In genomic region chr18:23377669-23378469, GRCh38 we compare ENCODE assay signal across 8 cellular contexts.
DNase-seq lines count a peak whose midpoint lies in the region; ATAC-seq, FAIRE-seq and TF ChIP-seq lines count a peak whose summit lies in the region.

No MANE protein-coding gene starts in this region.

- H3K27ac ChIP-seq in A549 = peak overlapping the region; percentile 61 to 83
- peak overlapping the region in 3 of 4 donors; percentile 38 to 75 (median 61) for H3K27ac ChIP-seq in Peyer's patch
- peak overlapping the region in 8 of 12 donors; percentile 0 to 73 (median 37) for H3K27ac ChIP-seq in heart left ventricle
- peak overlapping the region; percentile 60 for H3K27ac ChIP-seq in urinary bladder (ENCODE audit: low read depth)

- H3K9me3 ChIP-seq in A549 (no peaks in the 10 kb centered on the region), Peyer's patch (no peaks in the 10 kb centered on the region), heart left ventricle (no peaks in the 10 kb centered on the region)

- no peak for TF ChIP-seq EP300 in A549 (IDR thresholded peaks at IDR 0.05)

- POLR2A ChIA-PET in A549 (lab: Yijun Ruan, JAX) = interaction anchor here (0.7 kb wide), 1 partner anchor 348 kb away, joined by 4 read pairs; no protein-coding TSS in a partner anchor

- H3K4me1 ChIP-seq in A549 = peaks cover 36% of the 10 kb centered on the region
- H3K4me1 ChIP-seq in Peyer's patch = peaks cover 0 to 16% (median 2%) of the 10 kb centered on the region in 4 donors
- peaks cover 0 to 12% (median 6%) of the 10 kb centered on the region in 12 donors for H3K4me1 ChIP-seq in heart left ventricle
- no peaks in the 10 kb centered on the region for H3K4me1 ChIP-seq in urinary bladder (ENCODE audit: insufficient read depth)

- no peak for TF ChIP-seq RAD21 in A549 (conservative IDR thresholded peaks at IDR 0.05 in 1 of 2, IDR thresholded peaks at IDR 0.05 in 1 of 2)

- WGBS in A549 (ENCODE audit: missing lambda C conversion rate) = 23% methylated on average over 4 of the region's 4 CpGs
- WGBS in heart left ventricle, 4 donors = 79 to 88% (median 84%) methylated on average over 4 of the region's 4 CpGs
- 25% methylated on average over 4 of the region's 4 CpGs for WGBS in urinary bladder

- no peak for FAIRE-seq in A549 (lab: Jason Lieb, UNC)

- no peak for TF ChIP-seq POLR2A in A549 (IDR thresholded peaks at IDR 0.05; ENCODE audit: low read length)
- TF ChIP-seq POLR2A in Peyer's patch (IDR thresholded peaks at IDR 0.05) = no peak
- no peak for TF ChIP-seq POLR2A in heart left ventricle (IDR thresholded peaks at IDR 0.05)

- DNase-seq in A549 (ENCODE audit: low read depth in 1 of 2, low spot score in 1 of 2) (peak; percentile 34 to 51), Peyer's patch (no peak), heart left ventricle (no peak), mesenteric fat pad (ENCODE audit: low spot score) (no peak), NCI-H1436 (lab: John Stamatoyannopoulos, UW) (no peak)

- ATAC-seq in A549 = peak; percentile 64 to 79; a peak in 5 of 6 replicates
- ATAC-seq in GM19463 (IDR thresholded peaks at IDR 0.05; ENCODE audit: unreplicated experiment) = peak; percentile 82
- peak in 1 of 4 donors; percentile 70 for ATAC-seq in heart left ventricle
- ATAC-seq in HG03139 (IDR thresholded peaks at IDR 0.05; ENCODE audit: unreplicated experiment) = no peak

- H3K4me3 ChIP-seq in A549 = no peak overlapping the region
- no peak overlapping the region for H3K4me3 ChIP-seq in Peyer's patch
- no peak overlapping the region for H3K4me3 ChIP-seq in heart left ventricle
- no peak overlapping the region for H3K4me3 ChIP-seq in urinary bladder (ENCODE audit: low read depth, low read length)

- peak overlapping the region; percentile 65 for H3K4me2 ChIP-seq in A549

- no peaks in the 10 kb centered on the region for H3K36me3 ChIP-seq in Peyer's patch
- H3K36me3 ChIP-seq in heart left ventricle = no peaks in the 10 kb centered on the region
- no peaks in the 10 kb centered on the region for H3K36me3 ChIP-seq in urinary bladder (ENCODE audit: insufficient read depth)

- intact Hi-C loops in heart left ventricle (cut with DNase I) = loop anchor here in 6 of 10 donors (1.0 to 10.0 kb wide), 7 partner anchors 246 to 563 kb away; no protein-coding TSS in a partner anchor

- H3K27me3 ChIP-seq in Peyer's patch (no peaks in the 10 kb centered on the region), heart left ventricle (no peaks in the 10 kb centered on the region)

- CTCF ChIA-PET in A549 (lab: Yijun Ruan, JAX) = interaction anchor here (0.8 to 3.4 kb wide), 10 partner anchors 21 to 347 kb away, joined by 4 to 16 read pairs (median 4); no protein-coding TSS in a partner anchor

- no peak for TF ChIP-seq CTCF in A549 (IDR thresholded peaks at IDR 0.05)
- no peak for TF ChIP-seq CTCF in Peyer's patch (IDR thresholded peaks at IDR 0.05)
- no peak for TF ChIP-seq CTCF in heart left ventricle (IDR thresholded peaks at IDR 0.05)

TF ChIP-seq in A549, 52 proteins besides CTCF, POLR2A, EP300 and RAD21:
- TF ChIP-seq GATA3 (IDR thresholded peaks at IDR 0.05; ENCODE audit: borderline replicate concordance) (peak; percentile 21; the same call in 1 of the 2 replicates), HOXB13 (CRISPR knock-in tag; IDR thresholded peaks at IDR 0.05; ENCODE audit: low read depth) (no peak), JUNB (IDR thresholded peaks at IDR 0.05) (peak; percentile 67), CBX2 (IDR thresholded peaks at IDR 0.05; ENCODE audit: borderline replicate concordance, low read depth) (no peak), FOSB (CRISPR knock-in tag; IDR thresholded peaks at IDR 0.05) (no peak), FOSL2 (IDR thresholded peaks at IDR 0.05) (peak; percentile 84), FOSL2 (CRISPR knock-in tag; IDR thresholded peaks at IDR 0.05) (peak; percentile 93), CEBPB (IDR thresholded peaks at IDR 0.05) (0 out of 4 replicates have a peak, but pooled peaks of 1 of the 2 experiments have one; percentile 17), MAX (IDR thresholded peaks at IDR 0.05) (no peak)
TF ChIP-seq in A549: peak in this region for 4.

Comparison
In these comparisons a context has a peak if more than half of its experiments do, and no peak if none do; other contexts are left out.
1. DNase-seq: peak in A549 (2 of 2); none in Peyer's patch (0 of 3), heart left ventricle (0 of 5), mesenteric fat pad (single experiment) and NCI-H1436 (single experiment).
2. Peak in every context shown above with its lines, with median percentiles within 50 percentile points of each other: H3K27ac ChIP-seq.